In the genomic region with DNA sequence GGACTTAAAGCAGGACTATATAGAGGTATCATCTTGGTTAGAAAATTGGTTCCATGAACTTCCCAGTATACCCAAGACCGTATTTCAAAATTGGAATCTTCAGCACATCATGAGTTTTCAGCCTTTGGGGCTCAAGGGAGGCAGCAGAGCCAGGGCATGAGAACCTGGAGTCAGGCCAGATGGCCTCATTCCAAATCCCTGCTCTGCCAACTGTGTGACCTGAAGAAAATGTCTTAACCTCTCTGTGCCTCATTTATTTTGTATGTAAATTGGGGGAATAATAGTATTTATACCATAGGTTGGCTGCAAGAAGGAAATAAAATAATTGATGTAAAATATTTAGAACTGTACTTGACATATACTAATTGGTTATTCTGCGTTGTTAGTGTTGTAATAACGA, we compare ENCODE assay signal across 25 cellular contexts.
"Had no signal": no experiment of that assay in that cellular context is flagged by ENCODE, and none has a peak within 500 bp of the region (broad histone marks: within the 10 kb centered on the region; RNA-seq: fewer than 3 reads in every experiment).

No MANE protein-coding gene starts in this region.

- H3K4me3 Mint-ChIP-seq: IgD-negative memory B cell had no signal

- H3K36me3 ChIP-seq: MG63, SJSA1 had no signal

- ATAC-seq: Panc1, PC-3, Right ventricle myocardium inferior had no signal

- H3K4me1 ChIP-seq: SJSA1 had no signal

- H3K27ac ChIP-seq: HL-60, SJSA1, SK-N-MC had no signal

- H3K4me1 Mint-ChIP-seq: IgD-negative memory B cell had no signal

- H3K4me3 ChIP-seq: MG63, SJSA1, SK-N-MC had no signal

- H3K27ac Mint-ChIP-seq: IgD-negative memory B cell had no signal

- H3K9me3 ChIP-seq: MG63, SJSA1 had no signal

- DNase-seq: Karpas-422; KG1; MG63; NCI-H1092; NCI-H1417; NCI-H1436 treated with DMSO at 0.1 percent for 48 hours; NCI-H1694; NCI-H187 treated with DMSO at 0.1 percent for 48 hours; NCI-H2029 treated with DMSO at 0.1 percent for 48 hours; NCI-H2107; NCI-H345; NCI-H446 treated with DMSO at 0.1 percent for 48 hours; NCI-H510A treated with DMSO at 0.1 percent for 48 hours; NCI-H526; NCI-H748 treated with DMSO at 0.1 percent for 48 hours; NK-92 treated with Interleukin-12 subunit alpha and Interleukin-12 subunit beta, amount 100 ng/mL, for 24 hours; PC-3; SHP77 treated with DMSO at 0.1 percent for 48 hours had no signal

- H3K27me3 ChIP-seq: MG63, SJSA1 had no signal

- FAIRE-seq: HTR-8/SVneo had no signal
